Comparison of ENCODE assay signal across 20 cellular contexts in the genomic region with DNA sequence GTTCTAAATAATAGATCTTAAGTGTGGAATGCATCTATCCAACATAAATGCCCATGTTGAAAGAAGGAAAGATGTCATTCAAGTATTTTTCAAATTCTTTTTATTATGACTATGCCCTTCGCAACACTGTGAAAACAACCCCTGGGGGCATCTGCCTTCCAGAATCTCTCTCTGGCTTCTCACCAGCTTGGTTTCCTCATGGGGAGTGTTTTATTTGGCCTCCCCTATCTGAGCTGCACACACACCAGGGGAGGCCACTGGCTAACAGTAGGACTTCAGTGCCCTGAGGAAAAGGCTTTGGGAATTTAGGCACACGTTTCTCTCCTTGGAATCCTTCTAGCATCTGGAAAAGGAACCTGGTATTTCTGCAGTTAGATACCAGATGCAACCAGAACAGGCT.
DNase-seq lines count a peak whose midpoint lies in the region; ATAC-seq and TF ChIP-seq lines count a peak whose summit lies in the region.
"Had no signal": no experiment of that assay in that cellular context is flagged by ENCODE, and none has a peak within 500 bp of the region (broad histone marks: within the 10 kb centered on the region; RNA-seq: fewer than 3 reads in every experiment).

No MANE protein-coding gene starts in this region.

- CTCF ChIA-PET in MCF 10A (lab: Yijun Ruan, JAX), result interaction anchor here (0.8 to 1.7 kb wide), 3 partner anchors 40 to 234 kb away, joined by 4 to 8 read pairs (median 6); no protein-coding TSS in a partner anchor
- CTCF ChIA-PET in WTC11 (lab: Charles Lee), result interaction anchor here (0.5 kb wide), 1 partner anchor 8 kb away, joined by 3 read pairs; no protein-coding TSS in a partner anchor

- TF ChIP-seq EP300 in tibial nerve (IDR thresholded peaks at IDR 0.05), result peak in 1 of 2 donors; percentile 53

- BruUV-seq in MCF 10A (replicated peaks; lab: Mats Ljungman, UMichigan), result no TSS peak

- peaks cover 80% of the 10 kb centered on the region for H3K4me1 ChIP-seq in left ventricle myocardium inferior
- H3K4me1 ChIP-seq in tibial nerve, result peaks cover 0 to 88% (median 34%) of the 10 kb centered on the region in 4 donors

- peak overlapping the region; percentile 52 for H3K4me3 Mint-ChIP-seq in MCF 10A (ENCODE audit: unreplicated experiment)
- H3K4me3 Mint-ChIP-seq in WTC11, result no peak overlapping the region
- H3K4me3 Mint-ChIP-seq: activated naive CD8-positive, alpha-beta T cell; activated T-cell treated with anti-CD3 and anti-CD28 coated beads, Interleukin-2, amount 50 U/mL, for 24 hours; type B pancreatic cell had no signal

- H3K9me3 ChIP-seq in left ventricle myocardium inferior (replicated peaks), result no peaks in the 10 kb centered on the region
- H3K9me3 ChIP-seq in tibial nerve, result no peaks in the 10 kb centered on the region
- H3K9me3 ChIP-seq: BLaER1 treated with 17β-estradiol and CSF1 and Interleukin-3, amounts not matched to agents 10 nM and 100 nM had no signal

- H3K9me3 Mint-ChIP-seq in MCF 10A (ENCODE audit: unreplicated experiment) (peaks cover 8% of the 10 kb centered on the region), WTC11 (no peaks in the 10 kb centered on the region)
- H3K9me3 Mint-ChIP-seq: activated T-cell treated with anti-CD3 and anti-CD28 coated beads, Interleukin-2, amount 50 U/mL, for 24 hours; type B pancreatic cell had no signal

- H3K27ac ChIP-seq in left ventricle myocardium inferior (replicated peaks) (peak overlapping the region; percentile 93), tibial nerve (peak overlapping the region; percentile 66 to 93 (median 87))
- H3K27ac ChIP-seq: BLaER1 treated with 17β-estradiol and CSF1 and Interleukin-3, amounts not matched to agents 10 nM and 100 nM had no signal

- H3K27me3 ChIP-seq in left ventricle myocardium inferior (ENCODE audit: low read depth) (no peaks in the 10 kb centered on the region), tibial nerve (no peaks in the 10 kb centered on the region)
- H3K27me3 ChIP-seq: BLaER1 treated with 17β-estradiol and CSF1 and Interleukin-3, amounts not matched to agents 10 nM and 100 nM had no signal

- H3K27me3 Mint-ChIP-seq in MCF 10A (ENCODE audit: insufficient read depth, unreplicated experiment), result no peaks in the 10 kb centered on the region
- H3K27me3 Mint-ChIP-seq in WTC11 (ENCODE audit: low read depth), result no peaks in the 10 kb centered on the region
- H3K27me3 Mint-ChIP-seq: activated naive CD8-positive, alpha-beta T cell; type B pancreatic cell had no signal

- peaks cover 64% of the 10 kb centered on the region for H3K4me1 Mint-ChIP-seq in MCF 10A (ENCODE audit: insufficient read depth, unreplicated experiment)
- peaks cover 4% of the 10 kb centered on the region for H3K4me1 Mint-ChIP-seq in WTC11

- ATAC-seq in WTC11, result no peak
- ATAC-seq: HepG2 had no signal

- TF ChIP-seq POLR2A in tibial nerve (IDR thresholded peaks at IDR 0.05), result no peak

- peaks cover 8% of the 10 kb centered on the region for H3K36me3 ChIP-seq in left ventricle myocardium inferior
- peaks cover 0 to 9% (median 0%) of the 10 kb centered on the region in 3 donors for H3K36me3 ChIP-seq in tibial nerve

- 78 to 88% methylated on average over 2 of the region's 2 CpGs for WGBS in tibial nerve, 2 donors

- peak; percentile 13 to 40 for DNase-seq in NCI-H2081 (lab: John Stamatoyannopoulos, UW)
- DNase-seq in NCI-H2081 treated with DMSO at 0.1 percent for 48 hours (lab: John Stamatoyannopoulos, UW), result no peak
- peak; percentile 98 for DNase-seq in MCF 10A (ENCODE audit: unreplicated experiment)
- DNase-seq in left ventricle myocardium inferior, result no peak
- no peak for DNase-seq in tibial nerve (ENCODE audit: low spot score in 2 of 2)
- DNase-seq in medulla oblongata (ENCODE audit: extremely low spot score), result no peak
- no peak for DNase-seq in WTC11 (ENCODE audit: low spot score)
- DNase-seq in NK-92 (lab: John Stamatoyannopoulos, UW; ENCODE audit: unreplicated experiment), result no peak
- DNase-seq: 8988T; activated T-cell treated with anti-CD3 and anti-CD28 coated beads, Interleukin-2, amount 50 U/mL, for 24 hours; caudate nucleus; effector CD8-positive, alpha-beta T cell; MM.1S; NCI-H1930; NCI-H524; OCI-M1 had no signal

- no peak overlapping the region for H3K4me3 ChIP-seq in left ventricle myocardium inferior
- H3K4me3 ChIP-seq in tibial nerve, result no peak overlapping the region
- H3K4me3 ChIP-seq: BLaER1 treated with 17β-estradiol and CSF1 and Interleukin-3, amounts not matched to agents 10 nM and 100 nM had no signal

- H3K36me3 Mint-ChIP-seq in MCF 10A (ENCODE audit: insufficient read depth, unreplicated experiment) (peaks cover 14% of the 10 kb centered on the region), WTC11 (no peaks in the 10 kb centered on the region)
- H3K36me3 Mint-ChIP-seq: activated naive CD8-positive, alpha-beta T cell had no signal

- POLR2A ChIA-PET in MCF 10A (lab: Yijun Ruan, JAX) (interaction anchor here (0.5 to 6.3 kb wide), 16 partner anchors 9 to 1343 kb away, joined by 3 to 67 read pairs (median 4); partner anchors contain the start of gene C1orf21), WTC11 (lab: Charles Lee) (no interaction called here)

- TF ChIP-seq CTCF in MCF 10A (IDR thresholded peaks at IDR 0.05; ENCODE audit: unreplicated experiment), result no peak
- no peak for TF ChIP-seq CTCF in left ventricle myocardium inferior (IDR thresholded peaks at IDR 0.05; ENCODE audit: borderline replicate concordance)
- no peak for TF ChIP-seq CTCF in tibial nerve (IDR thresholded peaks at IDR 0.05)
- no peak for TF ChIP-seq CTCF in WTC11 (IDR thresholded peaks at IDR 0.05)

- H3K27ac Mint-ChIP-seq in MCF 10A (ENCODE audit: low read depth, unreplicated experiment) (peak overlapping the region; percentile 74), WTC11 (no peak overlapping the region)
- H3K27ac Mint-ChIP-seq: activated naive CD8-positive, alpha-beta T cell; activated T-cell treated with anti-CD3 and anti-CD28 coated beads, Interleukin-2, amount 50 U/mL, for 24 hours; type B pancreatic cell had no signal

- intact Hi-C loops in MCF 10A (cut with micrococcal nuclease), result loop anchor here (1.0 to 2.0 kb wide), 2 partner anchors 12 to 39 kb away; no protein-coding TSS in a partner anchor
- intact Hi-C loops in left ventricle myocardium inferior (cut with micrococcal nuclease), result no loop called here

TF ChIP-seq in WTC11, 78 proteins besides CTCF, POLR2A, EP300 and RAD21 (continues in another document):
- TF ChIP-seq, protein P1, sequence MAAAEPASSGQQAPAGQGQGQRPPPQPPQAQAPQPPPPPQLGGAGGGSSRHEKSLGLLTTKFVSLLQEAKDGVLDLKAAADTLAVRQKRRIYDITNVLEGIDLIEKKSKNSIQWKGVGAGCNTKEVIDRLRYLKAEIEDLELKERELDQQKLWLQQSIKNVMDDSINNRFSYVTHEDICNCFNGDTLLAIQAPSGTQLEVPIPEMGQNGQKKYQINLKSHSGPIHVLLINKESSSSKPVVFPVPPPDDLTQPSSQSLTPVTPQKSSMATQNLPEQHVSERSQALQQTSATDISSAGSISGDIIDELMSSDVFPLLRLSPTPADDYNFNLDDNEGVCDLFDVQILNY (CRISPR knock-in tag; IDR thresholded peaks at IDR 0.05), result no peak
- no peak for TF ChIP-seq PREB (CRISPR knock-in tag; IDR thresholded peaks at IDR 0.05; ENCODE audit: borderline replicate concordance)
- TF ChIP-seq NFATC4 (CRISPR knock-in tag; IDR thresholded peaks at IDR 0.05), result no peak
- TF ChIP-seq ZNF396 (CRISPR knock-in tag; IDR thresholded peaks at IDR 0.05; ENCODE audit: borderline replicate concordance), result no peak
- no peak for TF ChIP-seq KAT7 (CRISPR knock-in tag; IDR thresholded peaks at IDR 0.05; ENCODE audit: borderline replicate concordance)
- no peak for TF ChIP-seq ZNF281 (CRISPR knock-in tag; IDR thresholded peaks at IDR 0.05)
- no peak for TF ChIP-seq CREM (CRISPR knock-in tag; IDR thresholded peaks at IDR 0.05)
- no peak for TF ChIP-seq ZNF671 (CRISPR knock-in tag; IDR thresholded peaks at IDR 0.05)
- TF ChIP-seq MXD4 (CRISPR knock-in tag; IDR thresholded peaks at IDR 0.05; ENCODE audit: borderline replicate concordance), result no peak
- no peak for TF ChIP-seq CDX4 (CRISPR knock-in tag; IDR thresholded peaks at IDR 0.05; ENCODE audit: borderline replicate concordance)
- no peak for TF ChIP-seq MYBL2 (CRISPR knock-in tag; IDR thresholded peaks at IDR 0.05)
- no peak for TF ChIP-seq ATF1 (CRISPR knock-in tag; IDR thresholded peaks at IDR 0.05)
- TF ChIP-seq TEAD1 (CRISPR knock-in tag; IDR thresholded peaks at IDR 0.05), result no peak

Comparison
In these comparisons a context has a peak if more than half of its experiments do, and no peak if none do; other contexts are left out.
1. DNase-seq: peak in NCI-H2081 (2 of 2) and MCF 10A (single experiment); none in NCI-H2081 treated with DMSO at 0.1 percent for 48 hours (single experiment), left ventricle myocardium inferior (single experiment), tibial nerve (0 of 2), medulla oblongata (single experiment), WTC11 (single experiment) and NK-92 (single experiment).